ENCODE assay signal across 13 cellular contexts in genomic region chr2:95379616-95379925, GRCh38. TPM values are rescaled to one million over a fixed set of nuclear protein-coding genes. Genes with fewer than 3 reads are reported as not detected.
DNase-seq lines count a peak whose midpoint lies in the region; ATAC-seq and TF ChIP-seq lines count a peak whose summit lies in the region.
"Had no signal": no experiment of that assay in that cellular context is flagged by ENCODE, and none has a peak within 500 bp of the region (broad histone marks: within the 10 kb centered on the region; RNA-seq: fewer than 3 reads in every experiment).

No MANE protein-coding gene starts in this region.

- no peak for TF ChIP-seq POLR2A in NB4 (IDR thresholded peaks at IDR 0.05; ENCODE audit: extremely low read depth, insufficient read length)

- TF ChIP-seq CTCF in GM12872 (IDR thresholded peaks at IDR 0.05; ENCODE audit: insufficient read depth, low read depth, low read length) = peak; percentile 47
- TF ChIP-seq CTCF in NB4 (IDR thresholded peaks at IDR 0.05; ENCODE audit: low read depth, low read length) = peak; percentile 32
- peak; percentile 13 for TF ChIP-seq CTCF in osteoblast (IDR thresholded peaks at IDR 0.05; ENCODE audit: extremely low read depth, low read depth, low read length)

- H3K9me3 ChIP-seq in osteoblast (ENCODE audit: low read depth, low read length) = no peaks in the 10 kb centered on the region
- H3K9me3 ChIP-seq: stomach had no signal

- H3K27me3 ChIP-seq in osteoblast (ENCODE audit: insufficient read depth, low read length) = no peaks in the 10 kb centered on the region
- H3K27me3 ChIP-seq: stomach had no signal

- no peaks in the 10 kb centered on the region for H3K4me1 ChIP-seq in osteoblast (ENCODE audit: insufficient read depth, low read length)

- H3K36me3 ChIP-seq in osteoblast (ENCODE audit: insufficient read depth, low read length) = no peaks in the 10 kb centered on the region

- no peak overlapping the region for H2AFZ ChIP-seq in osteoblast (ENCODE audit: low read length)

- no peak for ATAC-seq in GM19328 (IDR thresholded peaks at IDR 0.05; ENCODE audit: unreplicated experiment)

- no peak overlapping the region for H3K27ac ChIP-seq in osteoblast (ENCODE audit: low read depth, low read length)
- H3K27ac ChIP-seq: stomach had no signal

- no peaks in the 10 kb centered on the region for H3K79me2 ChIP-seq in osteoblast (ENCODE audit: insufficient read depth, low read length)

- H3K4me3 ChIP-seq in NB4 (ENCODE audit: low read depth, low read length) (no peak overlapping the region), osteoblast (ENCODE audit: insufficient read depth, low read length) (no peak overlapping the region)
- H3K4me3 ChIP-seq: stomach had no signal

- H3K4me2 ChIP-seq in osteoblast (ENCODE audit: insufficient read depth, low read length) = no peak overlapping the region

- no peaks in the 10 kb centered on the region for H4K20me1 ChIP-seq in osteoblast (ENCODE audit: insufficient read depth, low read length)

- DNase-seq in NB4 (ENCODE audit: low read depth) (no peak), dermis blood vessel endothelial cell (peak; percentile 20), osteoblast (ENCODE audit: insufficient read length, low spot score, missing footprints) (no peak), NCI-H69 (lab: John Stamatoyannopoulos, UW) (no peak), NCI-H1092 (lab: John Stamatoyannopoulos, UW) (no peak)
- DNase-seq: CD4-positive, alpha-beta memory T cell; GOT3; NCI-H2171; stimulated activated CD4-positive, alpha-beta T cell treated with anti-CD3 and anti-CD28 coated beads, Interleukin-4, amount 100 ng/mL, for 24 hours; stomach; T-helper 9 cell had no signal

RNA-seq across cellular contexts. Expression of gene FAHD2A, which starts 22.9 kb away (rescaled TPM):
- total RNA-seq in dermis blood vessel endothelial cell = 16.0 and 24.1 TPM in 2 replicates
- 19.7 and 21.4 TPM in 2 replicates for total RNA-seq in osteoblast
